23 cellular contexts compared by ENCODE assay signal in genomic region chr5:117177302-117177701, GRCh38.
"Had no signal": no experiment of that assay in that cellular context is flagged by ENCODE, and none has a peak within 500 bp of the region (broad histone marks: within the 10 kb centered on the region; RNA-seq: fewer than 3 reads in every experiment).

No MANE protein-coding gene starts in this region.

- H3K9ac ChIP-seq: parathyroid adenoma had no signal

- H3K4me3 ChIP-seq: lung, sigmoid colon, stomach, upper lobe of left lung had no signal

- H3K4me1 ChIP-seq: parathyroid adenoma, sigmoid colon, stomach, upper lobe of left lung had no signal

- H3K36me3 ChIP-seq: brain microvascular endothelial cell, sigmoid colon, stomach, upper lobe of left lung had no signal

- ATAC-seq: activated CD8-positive, alpha-beta T cell treated with anti-CD3 and anti-CD28 coated beads, Interleukin-2, amount 10 ng/mL, durations not matched to agents 7 days and 5 days; activated naive CD8-positive, alpha-beta T cell treated with anti-CD3 and anti-CD28 coated beads, Interleukin-2, amount 50 U/mL, for 24 hours; activated T-cell treated with anti-CD3 and anti-CD28 coated beads, Interleukin-2, amount 50 U/mL, for 4 hours; natural killer cell treated with Interleukin-12 subunit alpha and Interleukin-12 subunit beta and Interleukin-15 and Interleukin-18, amount 100 ng/mL, for 72 hours; stimulated activated effector memory CD8-positive, alpha-beta T cell treated with anti-CD3 and anti-CD28 coated beads, Interleukin-12 subunit alpha, Interleukin-12 subunit beta, amount 100 ng/mL, for 72 hours had no signal

- H3K27me3 ChIP-seq: brain microvascular endothelial cell, sigmoid colon, stomach, upper lobe of left lung had no signal

- H3K27ac ChIP-seq: brain microvascular endothelial cell, parathyroid adenoma, sigmoid colon, stomach, upper lobe of left lung had no signal

- H3K79me2 ChIP-seq: parathyroid adenoma had no signal

- H3K9me3 ChIP-seq: sigmoid colon, stomach, upper lobe of left lung had no signal

- FAIRE-seq: colon had no signal

- DNase-seq: activated CD4-positive, alpha-beta T cell treated with anti-CD3 and anti-CD28 coated beads, Interleukin-2, amount 10 ng/mL, durations not matched to agents 24 days and 14 days; activated CD4-positive, CD25-positive, alpha-beta regulatory T cell; activated CD8-positive, alpha-beta T cell treated with anti-CD3 and anti-CD28 coated beads, Interleukin-2, amount 10 ng/mL, durations not matched to agents 7 days and 5 days; activated naive CD4-positive, alpha-beta T cell treated with anti-CD3 and anti-CD28 coated beads for 36 hours; activated naive CD8-positive, alpha-beta T cell treated with anti-CD3 and anti-CD28 coated beads, Interleukin-2, amount 50 U/mL, for 24 hours; activated T-cell treated with anti-CD3 and anti-CD28 coated beads, Interleukin-2, amount 50 U/mL, for 4 hours; aorta; brain microvascular endothelial cell; central memory CD4-positive, alpha-beta T cell; endodermal cell; foreskin melanocyte; glutamatergic neuron; hypothalamus; islet precursor cell; sigmoid colon; stimulated activated CD4-positive, alpha-beta T cell treated with anti-CD3 and anti-CD28 coated beads, Interleukin-4, amount 100 ng/mL, for 24 hours; stomach; upper lobe of left lung had no signal

- H2AFZ ChIP-seq: parathyroid adenoma had no signal
